8 cellular contexts compared by ENCODE assay signal in the genomic region with DNA sequence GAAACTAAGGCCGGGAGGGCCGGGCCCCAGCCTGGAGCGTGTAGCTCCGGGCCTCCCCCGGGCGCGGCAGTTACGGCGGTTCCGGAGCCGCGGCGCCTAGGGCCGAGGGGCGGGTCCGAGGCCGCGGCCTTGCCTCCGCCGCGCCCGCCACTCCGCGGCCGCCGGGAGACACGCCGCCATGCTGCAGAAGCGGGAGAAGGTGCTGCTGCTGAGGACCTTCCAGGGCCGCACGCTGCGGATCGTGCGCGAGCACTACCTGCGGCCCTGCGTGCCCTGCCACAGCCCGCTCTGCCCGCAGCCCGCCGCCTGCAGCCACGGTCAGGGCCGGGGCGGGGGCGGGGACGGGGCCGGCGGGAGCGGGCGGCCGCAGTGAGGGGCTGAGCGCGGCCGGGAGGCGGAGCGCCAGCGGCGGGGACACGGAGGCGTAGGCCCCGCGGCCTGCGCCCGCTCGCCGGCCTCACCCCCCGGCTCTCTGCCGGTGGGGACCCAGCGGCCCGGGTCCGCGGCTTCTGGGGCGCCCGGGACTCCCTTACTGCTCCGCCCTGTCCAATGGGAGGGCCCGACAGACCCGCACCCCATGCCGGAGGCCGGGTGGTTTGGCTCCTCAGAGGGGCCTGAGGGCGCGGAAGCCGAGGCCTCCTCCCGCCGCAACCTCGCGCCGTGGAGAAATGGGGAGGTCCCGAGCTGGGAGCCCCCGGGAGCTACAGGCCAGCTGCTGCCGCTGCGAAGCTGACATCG. TPM values are rescaled to one million over a fixed set of nuclear protein-coding genes. Genes with fewer than 3 reads are reported as not detected.
DNase-seq lines count a peak whose midpoint lies in the region; ATAC-seq and TF ChIP-seq lines count a peak whose summit lies in the region.

A gene (plus strand): TSS at position 150 of the 738 bp plus-strand sequence. CDS start 29 bp downstream, at position 179.

- peaks cover 0 to 3% of the 10 kb centered on the region in 2 donors for H3K36me3 Mint-ChIP-seq in activated T-cell treated with anti-CD3 and anti-CD28 coated beads, Interleukin-2, amount 50 U/mL, for 72 hours (ENCODE audit: insufficient read depth in 2 of 2)
- no peaks in the 10 kb centered on the region for H3K36me3 Mint-ChIP-seq in natural killer cell

- peak within 1 kb of the TSS; percentile 91 for H3K27ac ChIP-seq in Panc1 (ENCODE audit: low read length)

- H3K36me3 ChIP-seq in Panc1 (ENCODE audit: control insufficient read depth, insufficient read depth, low read length) = no peaks in the 10 kb centered on the region

- no peaks in the 10 kb centered on the region for H3K9me3 ChIP-seq in Panc1 (ENCODE audit: control insufficient read depth, insufficient read depth, low read depth, low read length)

- BruUV-seq in Panc1 (replicated peaks; lab: Mats Ljungman, UMichigan) = no TSS peak

- H3K4me3 ChIP-seq in Panc1 (ENCODE audit: low read depth in 2 of 2, low read length in 2 of 2) = peak within 1 kb of the TSS; percentile 62 to 83

- H3K27me3 Mint-ChIP-seq in activated T-cell treated with anti-CD3 and anti-CD28 coated beads, Interleukin-2, amount 50 U/mL, for 72 hours (ENCODE audit: low read depth) = no peaks in the 10 kb centered on the region
- no peaks in the 10 kb centered on the region for H3K27me3 Mint-ChIP-seq in natural killer cell (ENCODE audit: low read depth in 2 of 2)

- POLR2A ChIA-PET in Panc1 (lab: Charles Lee) = no interaction called here

- no peaks in the 10 kb centered on the region for H3K9me3 Mint-ChIP-seq in activated T-cell treated with anti-CD3 and anti-CD28 coated beads, Interleukin-2, amount 50 U/mL, for 72 hours
- H3K9me3 Mint-ChIP-seq in natural killer cell = no peaks in the 10 kb centered on the region

- peak; percentile 74 for ATAC-seq in GM19035 (IDR thresholded peaks at IDR 0.05; ENCODE audit: unreplicated experiment)
- peak; percentile 68 for ATAC-seq in HG03342 (IDR thresholded peaks at IDR 0.05; ENCODE audit: unreplicated experiment)
- ATAC-seq in Panc1 = peak; percentile 92
- ATAC-seq in activated T-cell treated with anti-CD3 and anti-CD28 coated beads, Interleukin-2, amount 50 U/mL, for 72 hours (replicated peaks in 1 of 2) = peak; percentile 83
- ATAC-seq in natural killer cell = peak; percentile 69 to 86 (median 76)
- ATAC-seq in stimulated activated naive CD8-positive, alpha-beta T cell treated with anti-CD3 and anti-CD28 coated beads, Interleukin-15, Interleukin-2, amounts not matched to agents 100 U/mL and 50 U/mL, for 24 hours = peak; percentile 81

- TF ChIP-seq CTCF in Panc1 (IDR thresholded peaks at IDR 0.05) (no peak), natural killer cell (IDR thresholded peaks at IDR 0.05) (no peak)

- H3K4me1 ChIP-seq in Panc1 (ENCODE audit: control insufficient read depth, insufficient read depth, low read length) = peaks cover 22% of the 10 kb centered on the region

- CTCF ChIA-PET in Panc1 (lab: Charles Lee) = no interaction called here

- peak within 1 kb of the TSS; percentile 94 to 95 for H3K4me3 Mint-ChIP-seq in activated T-cell treated with anti-CD3 and anti-CD28 coated beads, Interleukin-2, amount 50 U/mL, for 72 hours
- H3K4me3 Mint-ChIP-seq in natural killer cell = peak within 1 kb of the TSS; percentile 93

- DNase-seq in Ammon's horn (ENCODE audit: low spot score) (peak; percentile 33), Panc1 (ENCODE audit: low read depth, low spot score) (no peak), fibroblast of gingiva (ENCODE audit: low read depth) (peak; percentile 57), natural killer cell (peak; percentile 56)
- DNase-seq in activated T-cell treated with anti-CD3 and anti-CD28 coated beads, Interleukin-2, amount 50 U/mL, for 72 hours = peak; percentile 74
- peak; percentile 71 for DNase-seq in stimulated activated naive CD8-positive, alpha-beta T cell treated with anti-CD3 and anti-CD28 coated beads, Interleukin-15, Interleukin-2, amounts not matched to agents 100 U/mL and 50 U/mL, for 24 hours

- peak within 1 kb of the TSS; percentile 98 for H3K27ac Mint-ChIP-seq in activated T-cell treated with anti-CD3 and anti-CD28 coated beads, Interleukin-2, amount 50 U/mL, for 72 hours
- H3K27ac Mint-ChIP-seq in natural killer cell = peak within 1 kb of the TSS; percentile 88 to 92

- H3K27me3 ChIP-seq in Panc1 (ENCODE audit: control insufficient read depth, insufficient read depth, low read length) = no peaks in the 10 kb centered on the region

- in situ Hi-C loops in Panc1 (cut with HindIII; ENCODE audit: low pct_unique_long_range_greater_than_20kb, low sequenced_read_pairs) = no loop called here

- intact Hi-C loops in Panc1 (cut with micrococcal nuclease; ENCODE audit: unreplicated experiment) = no loop called here
- intact Hi-C loops in natural killer cell (cut with micrococcal nuclease) = no loop called here

- peaks cover 56% of the 10 kb centered on the region for H3K4me1 Mint-ChIP-seq in activated T-cell treated with anti-CD3 and anti-CD28 coated beads, Interleukin-2, amount 50 U/mL, for 72 hours (ENCODE audit: low read depth)
- H3K4me1 Mint-ChIP-seq in natural killer cell = peaks cover 28 to 31% of the 10 kb centered on the region in 2 donors

RNA-seq across cellular contexts. Expression of the gene that starts here (rescaled TPM):
- total RNA-seq in Panc1 (2021; ENCODE audit: unreplicated experiment) (31.1 TPM), natural killer cell (10 to 100 TPM; 21.9 to 30.6 (median 28.3) TPM)
- 17.9 TPM for polyA plus RNA-seq in Panc1 (2012; ENCODE audit: insufficient read length)
- 10 to 100 TPM; 22.2 to 31.5 TPM for total RNA-seq in activated T-cell treated with anti-CD3 and anti-CD28 coated beads, Interleukin-2, amount 50 U/mL, for 72 hours
